8 cellular contexts compared by ENCODE assay signal in the genomic region with DNA sequence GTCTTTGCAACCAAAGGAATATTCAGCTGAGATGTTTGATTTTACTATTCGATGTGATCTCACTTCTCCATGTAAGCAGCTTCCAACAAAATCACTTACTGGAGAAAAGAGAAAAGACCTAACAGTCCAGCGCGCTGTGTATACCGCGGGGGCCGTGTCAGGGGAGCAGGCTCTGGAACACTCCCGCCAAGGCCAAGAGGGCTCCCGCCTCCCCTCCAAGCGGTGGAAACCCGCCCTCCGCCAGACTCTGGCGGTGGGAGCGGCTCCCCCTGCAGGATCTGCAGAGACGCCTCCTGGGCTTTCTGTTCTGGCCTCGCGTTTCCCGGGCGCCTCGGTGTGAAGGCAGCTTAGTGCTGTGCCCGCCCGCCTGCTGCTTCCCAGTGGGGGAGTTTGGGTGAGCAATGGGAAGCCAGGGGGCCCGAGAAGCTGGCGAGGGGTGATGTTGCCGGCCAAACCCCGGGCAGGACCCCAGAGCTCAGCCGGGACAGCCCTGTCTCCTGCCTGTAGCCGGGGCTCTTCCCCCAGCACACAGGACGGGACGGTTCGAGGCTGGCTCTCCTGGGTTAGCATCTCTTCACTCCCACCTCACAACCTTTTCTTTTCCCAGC. TPM values are rescaled to one million over a fixed set of nuclear protein-coding genes. Genes with fewer than 3 reads are reported as not detected.
DNase-seq lines count a peak whose midpoint lies in the region; ATAC-seq, FAIRE-seq and TF ChIP-seq lines count a peak whose summit lies in the region.

No MANE protein-coding gene starts in this region.

- peak overlapping the region; percentile 33 for H3K4me3 ChIP-seq in AG10803 (ENCODE audit: low read length)
- peak overlapping the region; percentile 8 for H3K4me3 ChIP-seq in bronchial epithelial cell (ENCODE audit: low read depth, low read length)

- FAIRE-seq in bronchial epithelial cell (lab: Jason Lieb, UNC): no peak

- H3K27me3 ChIP-seq in bronchial epithelial cell (ENCODE audit: control insufficient read depth, insufficient read depth, low read length): no peaks in the 10 kb centered on the region

- ATAC-seq in GM21390 (IDR thresholded peaks at IDR 0.05; ENCODE audit: unreplicated experiment) (peak; percentile 52), GM21423 (IDR thresholded peaks at IDR 0.05; ENCODE audit: unreplicated experiment) (no peak)

- H3K36me3 ChIP-seq in bronchial epithelial cell (ENCODE audit: control insufficient read depth, insufficient read depth, low read length): no peaks in the 10 kb centered on the region

- TF ChIP-seq CTCF in AG10803 (conservative IDR thresholded peaks at IDR 0.05; ENCODE audit: low read length) (peak; percentile 70), bronchial epithelial cell (IDR thresholded peaks at IDR 0.05; ENCODE audit: insufficient read depth, low read length, severe bottlenecking) (peak; percentile 81)

- DNase-seq in AG10803 (ENCODE audit: low read depth) (peak; percentile 63), NCI-H2171 (lab: John Stamatoyannopoulos, UW) (peak; percentile 51), bronchial epithelial cell (ENCODE audit: low read depth) (peak; percentile 34), islet precursor cell (peak; percentile 95)
- peak; percentile 26 to 40 (median 33) for DNase-seq in activated CD4-positive, CD25-positive, alpha-beta regulatory T cell (lab: John Stamatoyannopoulos, UW)
- peak; percentile 59 for DNase-seq in stimulated activated CD4-positive, alpha-beta T cell treated with anti-CD3 and anti-CD28 coated beads, Interleukin-12 subunit alpha, Interleukin-12 subunit beta, amount 100 ng/mL, for 4 hours

RNA-seq across cellular contexts. Expression of a gene that starts 36.3 kb away (rescaled TPM):
- total RNA-seq in bronchial epithelial cell: 1.0 and 1.1 TPM in 2 replicates

RNA-seq across cellular contexts. Expression of a gene that starts 57.8 kb away (rescaled TPM):
- total RNA-seq in bronchial epithelial cell: 9.3 and 16.3 TPM in 2 replicates

Comparison
In these comparisons a context has a peak if more than half of its experiments do, and no peak if none do; other contexts are left out.
1. DNase-seq: peak in every context shown above with its lines; median percentile 95 in islet precursor cell; 63 in AG10803; 59 in stimulated activated CD4-positive, alpha-beta T cell treated with anti-CD3 and anti-CD28 coated beads, Interleukin-12 subunit alpha, Interleukin-12 subunit beta, amount 100 ng/mL, for 4 hours; 51 in NCI-H2171; 34 in bronchial epithelial cell; 33 in activated CD4-positive, CD25-positive, alpha-beta regulatory T cell.